8 cellular contexts compared by ENCODE assay signal in the genomic region with DNA sequence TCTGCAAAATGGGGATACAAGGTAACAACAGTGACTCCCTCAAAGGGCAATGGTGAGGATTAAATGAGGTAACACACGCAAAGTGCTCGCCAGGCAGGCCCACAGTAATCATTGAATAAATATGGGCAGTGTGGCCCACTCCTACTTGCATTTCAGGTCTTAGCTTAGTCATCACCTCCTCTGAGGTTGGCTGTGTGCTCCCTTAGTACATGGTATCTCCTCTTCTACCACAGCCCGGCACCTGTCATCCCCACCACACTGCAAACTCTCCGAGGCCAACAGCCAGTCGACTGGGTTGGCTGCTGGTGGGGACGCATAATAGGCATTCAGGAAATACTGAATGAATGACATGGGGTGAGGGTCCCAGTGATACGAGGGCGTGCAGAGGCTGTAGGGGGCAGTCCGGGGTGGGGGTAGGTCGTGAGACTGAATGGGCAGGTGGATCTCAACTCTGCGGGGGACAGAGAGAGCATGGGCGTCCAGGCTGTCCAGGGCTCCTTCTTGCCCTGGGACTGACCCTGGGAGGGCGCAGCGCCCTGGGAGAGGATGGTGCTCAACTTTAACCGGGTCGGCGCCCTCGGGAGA. TPM values are rescaled to one million over a fixed set of nuclear protein-coding genes. Genes with fewer than 3 reads are reported as not detected.
DNase-seq lines count a peak whose midpoint lies in the region; ATAC-seq, FAIRE-seq and TF ChIP-seq lines count a peak whose summit lies in the region.

No MANE protein-coding gene starts in this region.

- H3K27me3 ChIP-seq in left ventricle myocardium inferior (ENCODE audit: low read depth) (no peaks in the 10 kb centered on the region), colonic mucosa (no peaks in the 10 kb centered on the region)

- no peak for TF ChIP-seq POLR2A in GM12892 (IDR thresholded peaks at IDR 0.05; ENCODE audit: low read depth, low read length)

- peak overlapping the region; percentile 95 for H3K27ac ChIP-seq in left ventricle myocardium inferior (replicated peaks)
- H3K27ac ChIP-seq in colonic mucosa, result no peak overlapping the region

- intact Hi-C loops in left ventricle myocardium inferior (cut with micrococcal nuclease), result no loop called here
- intact Hi-C loops in Right ventricle myocardium inferior (cut with DNase I), result loop anchor here (2.0 kb wide), 1 partner anchor 23 kb away; no protein-coding TSS in a partner anchor
- intact Hi-C loops in colonic mucosa (cut with DNase I), result no loop called here

- H3K9me3 ChIP-seq in left ventricle myocardium inferior (replicated peaks) (no peaks in the 10 kb centered on the region), colonic mucosa (no peaks in the 10 kb centered on the region)

- TF ChIP-seq CTCF in left ventricle myocardium inferior (IDR thresholded peaks at IDR 0.05; ENCODE audit: borderline replicate concordance), result no peak
- no peak for TF ChIP-seq CTCF in colonic mucosa (IDR thresholded peaks at IDR 0.05)

- no peak for ATAC-seq in Right ventricle myocardium inferior
- ATAC-seq in GM19397 (IDR thresholded peaks at IDR 0.05; ENCODE audit: unreplicated experiment), result no peak

- peak overlapping the region; percentile 66 to 86 for H3K9ac ChIP-seq in colonic mucosa (ENCODE audit: low read depth in 2 of 2, low read length in 2 of 2)

- peaks cover 67% of the 10 kb centered on the region for H3K4me1 ChIP-seq in left ventricle myocardium inferior
- peaks cover 12% of the 10 kb centered on the region for H3K4me1 ChIP-seq in colonic mucosa

- H3K4me3 ChIP-seq in left ventricle myocardium inferior, result peak overlapping the region; percentile 88
- peak overlapping the region; percentile 59 for H3K4me3 ChIP-seq in colonic mucosa

- DNase-seq in left ventricle myocardium inferior (no peak), Right ventricle myocardium inferior (ENCODE audit: missing footprints) (no peak), colonic mucosa (no peak), myocyte (ENCODE audit: low read depth) (peak; percentile 77), cerebellum (ENCODE audit: low spot score) (no peak), GM19240 (ENCODE audit: insufficient read length, low spot score) (no peak), GM12892 (ENCODE audit: insufficient read length) (no peak)

- H3K36me3 ChIP-seq in left ventricle myocardium inferior (peaks cover 4% of the 10 kb centered on the region), colonic mucosa (no peaks in the 10 kb centered on the region)

- FAIRE-seq in GM12892 (lab: Jason Lieb, UNC), result no peak

RNA-seq across cellular contexts. Expression of a gene that starts 0.4 kb away (rescaled TPM):
- total RNA-seq in left ventricle myocardium inferior (934 TPM), Right ventricle myocardium inferior (869 TPM), colonic mucosa (10 to 100 TPM; 11.7 to 12.2 TPM), myocyte (1.5 and 3.9 TPM in 2 replicates), cerebellum (0.64 TPM)
- polyA plus RNA-seq in myocyte (2012), result 0.57 TPM
- not detected for polyA plus RNA-seq in GM12892 (2012; ENCODE audit: missing spikeins)

Comparison
In these comparisons a context has a peak if more than half of its experiments do, and no peak if none do; other contexts are left out.
1. RNA of a gene that starts 0.4 kb away (total RNA-seq): 934 TPM in left ventricle myocardium inferior (single experiment) and 869 TPM in Right ventricle myocardium inferior (single experiment); 11.7 to 12.2 TPM in colonic mucosa, 1.5 to 3.9 TPM in myocyte and 0.64 TPM in cerebellum (single experiment); every median in the first group is over 10 times any median in the second.